8 cellular contexts compared by ENCODE assay signal in the genomic region with DNA sequence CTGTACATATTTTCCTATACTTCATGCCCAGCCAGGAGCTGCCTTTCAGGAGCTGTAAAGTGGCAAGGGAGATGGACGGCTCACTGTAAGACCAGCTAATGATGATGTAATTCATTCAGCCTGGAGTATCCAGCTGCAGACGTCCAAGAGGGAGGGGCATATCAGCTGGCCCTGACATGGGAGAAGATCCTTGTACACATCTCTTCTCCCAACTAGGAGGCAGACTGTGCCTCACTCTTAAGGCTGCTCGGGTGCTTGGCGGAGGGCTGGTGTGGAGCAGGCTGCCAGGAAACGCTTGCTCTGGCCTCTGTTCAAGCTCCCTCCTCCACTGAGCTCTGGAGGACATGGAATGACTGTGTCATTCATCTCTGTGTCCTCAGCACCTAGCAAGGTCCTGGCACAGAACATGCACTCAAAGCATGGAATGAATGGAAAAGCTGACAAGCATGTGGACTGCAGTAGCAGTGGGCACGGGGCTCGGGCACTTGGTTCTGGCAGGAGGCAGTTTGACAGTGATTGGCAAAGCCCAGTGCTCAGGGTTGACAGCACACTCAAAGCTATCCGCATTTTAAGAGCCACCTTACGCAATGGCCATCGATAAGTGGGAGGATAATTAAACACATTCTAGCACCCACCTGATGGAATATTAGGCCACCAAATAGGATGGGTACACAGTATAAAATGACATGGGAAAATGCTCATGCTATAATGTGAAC.
DNase-seq lines count a peak whose midpoint lies in the region; ATAC-seq and TF ChIP-seq lines count a peak whose summit lies in the region.

No MANE protein-coding gene starts in this region.

- dilution Hi-C loops in IMR-90 (cut with HindIII; ENCODE audit: low sequenced_read_pairs, unreplicated experiment) = no loop called here

- H3K4me3 ChIP-seq in IMR-90 (ENCODE audit: insufficient read depth, low read depth, low read length) (no peak overlapping the region), HAP-1 (no peak overlapping the region)

- H2BK20ac ChIP-seq in IMR-90 (ENCODE audit: low read depth, low read length) = 0 out of 2 replicates have a peak overlapping the region, but pooled peaks have one; percentile 3

- H3K4ac ChIP-seq in IMR-90 (ENCODE audit: low read depth, low read length) = no peak overlapping the region; the same call in 1 of the 2 replicates

- peak; percentile 43 for TF ChIP-seq CTCF in IMR-90 (conservative IDR thresholded peaks at IDR 0.05; ENCODE audit: low read depth, low read length)

- peaks cover 19 to 62% of the 10 kb centered on the region in 2 experiments; a peak in 3 of 4 replicates for H3K79me1 ChIP-seq in IMR-90 (ENCODE audit: low read depth in 1 of 2, low read length in 2 of 2)

- H3K56ac ChIP-seq in IMR-90 (ENCODE audit: extremely low read depth, insufficient read depth, low read length) = no peak overlapping the region

- H3K18ac ChIP-seq in IMR-90 (ENCODE audit: low read depth, low read length) = no peak overlapping the region

- no TSS peak for BruUV-seq in IMR-90 (replicated peaks; lab: Mats Ljungman, UMichigan)

- peaks cover 14% of the 10 kb centered on the region for H3K9me1 ChIP-seq in IMR-90 (ENCODE audit: insufficient read depth, low read length)

- H3K4me1 ChIP-seq in IMR-90 (ENCODE audit: control insufficient read depth, insufficient read depth, low read length) = peaks cover 18% of the 10 kb centered on the region
- H3K4me1 ChIP-seq in HAP-1 = no peaks in the 10 kb centered on the region

- H3K9me3 ChIP-seq in IMR-90 (ENCODE audit: control insufficient read depth, insufficient read depth, low read length) (no peaks in the 10 kb centered on the region), HAP-1 (no peaks in the 10 kb centered on the region; the same call in 1 of the 2 replicates)

- H2BK5ac ChIP-seq in IMR-90 (ENCODE audit: low read depth, low read length, poor library complexity, severe bottlenecking) = no peak overlapping the region

- H3K23ac ChIP-seq in IMR-90 (ENCODE audit: low read depth, low read length) = no peak overlapping the region

- POLR2A ChIA-PET in IMR-90 (lab: Charles Lee; ENCODE audit: unreplicated experiment) = no interaction called here

- in situ Hi-C loops in IMR-90 (cut with MboI; ENCODE audit: low sequenced_read_pairs) = no loop called here
- in situ Hi-C loops in SK-MEL-5 (cut with HindIII; ENCODE audit: low pct_unique_long_range_greater_than_20kb, low sequenced_read_pairs) = no loop called here
- in situ Hi-C loops in HAP-1 (cut with MboI; ENCODE audit: low sequenced_read_pairs) = loop anchor here (5.0 kb wide), 1 partner anchor 102 kb away; no protein-coding TSS in a partner anchor

- H3K27ac ChIP-seq in IMR-90 (ENCODE audit: insufficient read depth, low read length) = no peak overlapping the region

- TF ChIP-seq POLR2A in IMR-90 (IDR thresholded peaks at IDR 0.05; ENCODE audit: low read depth, low read length) = no peak

- no peak overlapping the region for H2AK5ac ChIP-seq in IMR-90 (ENCODE audit: low read depth, low read length)

- H4K5ac ChIP-seq in IMR-90 (ENCODE audit: low read depth, low read length) = no peak overlapping the region

- no peak overlapping the region for H2BK15ac ChIP-seq in IMR-90 (ENCODE audit: low read depth, low read length)

- 20% methylated on average over 2 of the region's 10 CpGs; no CpG with 5 or more reads in 1 of the 2 experiments for WGBS in IMR-90 (ENCODE audit: extremely low coverage in 2 of 2, insufficient read length in 1 of 2), 2 experiments

- peak overlapping the region; percentile 57 for H2AFZ ChIP-seq in IMR-90 (replicated peaks; ENCODE audit: low read length, poor library complexity)

- H2BK120ac ChIP-seq in IMR-90 (ENCODE audit: low read depth, low read length) = no peak overlapping the region

- CTCF ChIA-PET in IMR-90 (lab: Yijun Ruan, JAX) = interaction anchor here (0.8 to 1.4 kb wide), 6 partner anchors 9 to 103 kb away, joined by 3 to 6 read pairs (median 4); no protein-coding TSS in a partner anchor

- H3K4me2 ChIP-seq in IMR-90 (ENCODE audit: low read depth, low read length) = no peak overlapping the region

- peak; percentile 50 for TF ChIP-seq RAD21 in IMR-90 (IDR thresholded peaks at IDR 0.05; ENCODE audit: low read length)

- peak; percentile 86 for ATAC-seq in IMR-90 (ENCODE audit: low read depth)
- peak; percentile 85 for ATAC-seq in Right ventricle myocardium superior (ENCODE audit: poor library complexity)
- ATAC-seq in sciatic nerve = peak; percentile 92
- ATAC-seq in HG03196 (IDR thresholded peaks at IDR 0.05; ENCODE audit: unreplicated experiment) = no peak
- ATAC-seq in GM21576 (IDR thresholded peaks at IDR 0.05; ENCODE audit: unreplicated experiment) = no peak

- no peak overlapping the region for H4K91ac ChIP-seq in IMR-90 (ENCODE audit: insufficient read depth, low read depth, low read length)

- H3K9ac ChIP-seq in IMR-90 (ENCODE audit: low read depth, low read length) = no peak overlapping the region

- H3K14ac ChIP-seq in IMR-90 (replicated peaks; ENCODE audit: low read depth, low read length) = no peak overlapping the region

- H3K27me3 ChIP-seq in IMR-90 (ENCODE audit: control insufficient read depth, insufficient read depth, low read length) = no peaks in the 10 kb centered on the region
- no peaks in the 10 kb centered on the region for H3K27me3 ChIP-seq in HAP-1 (ENCODE audit: low read depth)

- intact Hi-C loops in IMR-90 (cut with micrococcal nuclease) = loop anchor here (2.0 to 5.0 kb wide), 4 partner anchors 42 to 104 kb away; a partner anchor contains a TSS
- intact Hi-C loops in Right ventricle myocardium superior (cut with DNase I) = loop anchor here (5.0 kb wide), 1 partner anchor 102 kb away; no protein-coding TSS in a partner anchor
- intact Hi-C loops in sciatic nerve (cut with DNase I) = no loop called here

- no peak overlapping the region for H4K8ac ChIP-seq in IMR-90 (ENCODE audit: low read depth in 2 of 2, low read length in 2 of 2)

- peak overlapping the region; percentile 60 for H2AK9ac ChIP-seq in IMR-90 (replicated peaks; ENCODE audit: low read depth, low read length, poor library complexity)

- DNase-seq in IMR-90 (peak; percentile 95), SK-MEL-5 (ENCODE audit: low read depth, low spot score) (peak; percentile 54), Right ventricle myocardium superior (peak; percentile 86), sciatic nerve (ENCODE audit: low spot score) (peak; percentile 87), AML-193 (lab: John Stamatoyannopoulos, UW) (no peak), HAP-1 (ENCODE audit: low spot score in 2 of 2) (no peak)

- H4K20me1 ChIP-seq in IMR-90 (ENCODE audit: insufficient read depth, low read length) = peaks cover 50% of the 10 kb centered on the region

- H3K36me3 ChIP-seq in IMR-90 (ENCODE audit: control insufficient read depth, insufficient read depth, low read length) = peaks cover 62% of the 10 kb centered on the region
- peaks cover 59% of the 10 kb centered on the region for H3K36me3 ChIP-seq in HAP-1 (replicated peaks)

TF ChIP-seq in IMR-90, 13 proteins besides CTCF, POLR2A, EP300 and RAD21:
- peak; percentile 91 for TF ChIP-seq CEBPB (IDR thresholded peaks at IDR 0.05; ENCODE audit: low read depth, low read length)
- peak; percentile 69; the same call in 1 of the 2 replicates for TF ChIP-seq MAZ (IDR thresholded peaks at IDR 0.05; ENCODE audit: borderline replicate concordance, low read depth, low read length)
- TF ChIP-seq MXI1 (IDR thresholded peaks at IDR 0.05; ENCODE audit: borderline replicate concordance, low read depth, low read length) = peak; percentile 40; the same call in 1 of the 2 replicates
- TF ChIP-seq, protein P1, sequence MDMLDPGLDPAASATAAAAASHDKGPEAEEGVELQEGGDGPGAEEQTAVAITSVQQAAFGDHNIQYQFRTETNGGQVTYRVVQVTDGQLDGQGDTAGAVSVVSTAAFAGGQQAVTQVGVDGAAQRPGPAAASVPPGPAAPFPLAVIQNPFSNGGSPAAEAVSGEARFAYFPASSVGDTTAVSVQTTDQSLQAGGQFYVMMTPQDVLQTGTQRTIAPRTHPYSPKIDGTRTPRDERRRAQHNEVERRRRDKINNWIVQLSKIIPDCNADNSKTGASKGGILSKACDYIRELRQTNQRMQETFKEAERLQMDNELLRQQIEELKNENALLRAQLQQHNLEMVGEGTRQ (IDR thresholded peaks at IDR 0.05; ENCODE audit: low read depth, low read length) = peak; percentile 3; the same call in 1 of the 2 replicates
- no peak for TF ChIP-seq NFE2L2 (IDR thresholded peaks at IDR 0.05; ENCODE audit: low read depth, low read length)
- peak; percentile 32; the same call in 1 of the 2 replicates for TF ChIP-seq SMC3 (IDR thresholded peaks at IDR 0.05; ENCODE audit: low read depth, low read length)

Comparison
In these comparisons a context has a peak if more than half of its experiments do, and no peak if none do; other contexts are left out.
1. ATAC-seq: peak in IMR-90 (single experiment), Right ventricle myocardium superior (single experiment) and sciatic nerve (single experiment); none in HG03196 (single experiment) and GM21576 (single experiment).
2. DNase-seq: peak in IMR-90 (single experiment), SK-MEL-5 (single experiment), Right ventricle myocardium superior (single experiment) and sciatic nerve (single experiment); none in AML-193 (0 of 2) and HAP-1 (0 of 2).